10 cellular contexts compared by ENCODE assay signal in genomic region chr9:112753725-112754124, GRCh38. TPM values are rescaled to one million over a fixed set of nuclear protein-coding genes. Genes with fewer than 3 reads are reported as not detected.
A peak's percentile ranks its signal among the peaks of the same experiment; 100 is the strongest.
DNase-seq lines count a peak whose midpoint lies in the region; ATAC-seq and TF ChIP-seq lines count a peak whose summit lies in the region.
"Had no signal": no experiment of that assay in that cellular context is flagged by ENCODE, and none has a peak within 500 bp of the region (broad histone marks: within the 10 kb centered on the region; RNA-seq: fewer than 3 reads in every experiment).

No MANE protein-coding gene starts in this region.

- H2AFZ ChIP-seq in mesenchymal stem cell (ENCODE audit: low read depth, low read length), result no peak overlapping the region
- H2AFZ ChIP-seq: parathyroid adenoma had no signal

- no peak overlapping the region for H4K8ac ChIP-seq in mesenchymal stem cell (ENCODE audit: low read length)

- H3K36me3 ChIP-seq in mesenchymal stem cell (ENCODE audit: control insufficient read depth in 1 of 2, insufficient read depth in 2 of 2, low read depth in 1 of 2, low read length in 2 of 2) (peaks cover 0 to 4% of the 10 kb centered on the region in 2 experiments), heart left ventricle (no peaks in the 10 kb centered on the region)

- ATAC-seq in heart left ventricle (no peak), GM18861 (IDR thresholded peaks at IDR 0.05; ENCODE audit: unreplicated experiment) (no peak)
- ATAC-seq: GM12878 had no signal

- no peak overlapping the region for H3K18ac ChIP-seq in mesenchymal stem cell (ENCODE audit: low read depth in 1 of 2, low read length in 2 of 2)

- H3K4ac ChIP-seq in mesenchymal stem cell (ENCODE audit: low read depth in 1 of 2, low read length in 2 of 2), result no peak overlapping the region

- H2BK15ac ChIP-seq in mesenchymal stem cell (ENCODE audit: low read depth, poor library complexity, severe bottlenecking), result no peak overlapping the region

- H3K79me1 ChIP-seq in mesenchymal stem cell (replicated peaks; ENCODE audit: low read length, poor library complexity, severe bottlenecking), result peaks cover 31% of the 10 kb centered on the region

- no peak for TF ChIP-seq CTCF in heart left ventricle (IDR thresholded peaks at IDR 0.05)

- peak overlapping the region in 1 of 2 experiments; percentile 75 for H2BK12ac ChIP-seq in mesenchymal stem cell (ENCODE audit: low read length in 2 of 2)

- no peak overlapping the region for H2BK5ac ChIP-seq in mesenchymal stem cell (ENCODE audit: low read depth, low read length, poor library complexity, severe bottlenecking)

- H3K4me3 ChIP-seq in mesenchymal stem cell (ENCODE audit: insufficient read depth in 1 of 2, low read depth in 1 of 2, low read length in 2 of 2) (no peak overlapping the region), heart left ventricle (no peak overlapping the region)
- H3K4me3 ChIP-seq: GM12878 had no signal

- intact Hi-C loops in heart left ventricle (cut with DNase I), result loop anchor here in 1 of 10 donors (5.0 to 10.0 kb wide), 2 partner anchors 36 to 71 kb away; partner anchors contain the start of gene INIP

- no peak overlapping the region for H3K23ac ChIP-seq in mesenchymal stem cell (ENCODE audit: low read length in 2 of 2)

- H3K4me1 ChIP-seq in mesenchymal stem cell (ENCODE audit: control insufficient read depth, insufficient read depth, low read depth, low read length) (peaks cover 16% of the 10 kb centered on the region), heart left ventricle (peaks cover 0 to 76% (median 37%) of the 10 kb centered on the region in 12 donors)
- H3K4me1 ChIP-seq: parathyroid adenoma had no signal

- TF ChIP-seq POLR2A in heart left ventricle (IDR thresholded peaks at IDR 0.05), result no peak

- H3K9ac ChIP-seq in mesenchymal stem cell (ENCODE audit: low read length), result peak overlapping the region; percentile 39
- H3K9ac ChIP-seq: parathyroid adenoma had no signal

- H4K91ac ChIP-seq in mesenchymal stem cell (ENCODE audit: low read length), result no peak overlapping the region

- peak overlapping the region; percentile 91 for H2AK5ac ChIP-seq in mesenchymal stem cell (ENCODE audit: low read length, severe bottlenecking)

- WGBS in mesenchymal stem cell, result 41% methylated on average over 2 of the region's 2 CpGs
- 75 to 90% (median 82%) methylated on average over 1 to 2 of the region's 2 CpGs for WGBS in heart left ventricle, 4 donors

- H3K9me3 ChIP-seq in mesenchymal stem cell (ENCODE audit: control insufficient read depth, low read length) (no peaks in the 10 kb centered on the region), heart left ventricle (no peaks in the 10 kb centered on the region)

- H3K27me3 ChIP-seq in mesenchymal stem cell (ENCODE audit: control insufficient read depth in 1 of 2, insufficient read depth in 1 of 2, low read length in 2 of 2), result no peaks in the 10 kb centered on the region
- no peaks in the 10 kb centered on the region for H3K27me3 ChIP-seq in heart left ventricle

- peak overlapping the region in 1 of 2 experiments; percentile 27 for H3K14ac ChIP-seq in mesenchymal stem cell (ENCODE audit: low read length in 2 of 2)

- DNase-seq in AG08396 (ENCODE audit: low spot score), result peak; percentile 83
- DNase-seq in HS-5 (ENCODE audit: low read depth), result peak; percentile 76
- DNase-seq in amniotic stem cell (lab: John Stamatoyannopoulos, UW), result peak; percentile 56
- DNase-seq in mesenchymal stem cell, result peak; percentile 87
- DNase-seq in pons (ENCODE audit: low spot score), result no peak
- DNase-seq in heart left ventricle, result no peak
- DNase-seq in NCI-H510A treated with DMSO at 0.1 percent for 48 hours (lab: John Stamatoyannopoulos, UW), result no peak

- H3K4me2 ChIP-seq in mesenchymal stem cell (ENCODE audit: low read length, poor library complexity, severe bottlenecking), result no peak overlapping the region

- no peak overlapping the region for H2BK120ac ChIP-seq in mesenchymal stem cell (ENCODE audit: low read depth, low read length)

- H3K27ac ChIP-seq in mesenchymal stem cell (ENCODE audit: low read length, poor library complexity, severe bottlenecking) (peak overlapping the region; percentile 1), heart left ventricle (peak overlapping the region in 2 of 12 donors; percentile 71 to 73)
- H3K27ac ChIP-seq: parathyroid adenoma had no signal

RNA-seq across cellular contexts. Expression of gene SNX30, which starts 3.2 kb away (rescaled TPM):
- polyA plus RNA-seq in mesenchymal stem cell (2013, experiment 1 of 2), result 14.3 TPM
- polyA plus RNA-seq in mesenchymal stem cell (2013, experiment 2 of 2), result 15.1 TPM
- total RNA-seq in heart left ventricle, result 10 to 100 TPM in 1 of 9 donors, 1 to 10 TPM in 8; 3.2 to 10.3 (median 4.1) TPM
- 1 to 10 TPM in 1 of 2 donors, under 1 TPM in 1; 0.95 to 3.0 TPM for polyA plus RNA-seq in heart left ventricle

RNA-seq across cellular contexts. Expression of gene INIP, which starts 35.8 kb away (rescaled TPM):
- polyA plus RNA-seq in mesenchymal stem cell (2013, experiment 1 of 2), result 10.1 TPM
- polyA plus RNA-seq in mesenchymal stem cell (2013, experiment 2 of 2), result 11.7 TPM
- total RNA-seq in heart left ventricle, result 10 to 100 TPM in 7 of 9 donors, 1 to 10 TPM in 2; 7.7 to 18.2 (median 12.7) TPM
- 10 to 100 TPM in 1 of 2 donors, 1 to 10 TPM in 1; 4.3 to 17.8 TPM for polyA plus RNA-seq in heart left ventricle

Comparison
In these comparisons a context has a peak if more than half of its experiments do, and no peak if none do; other contexts are left out.
1. DNase-seq: peak in AG08396 (single experiment), HS-5 (single experiment), amniotic stem cell (single experiment) and mesenchymal stem cell (single experiment); none in pons (single experiment), heart left ventricle (0 of 5) and NCI-H510A treated with DMSO at 0.1 percent for 48 hours (single experiment).